ENCODE assay signal across 8 cellular contexts in genomic region chr12:51270067-51270846, GRCh38. TPM values are rescaled to one million over a fixed set of nuclear protein-coding genes. Genes with fewer than 3 reads are reported as not detected.
DNase-seq lines count a peak whose midpoint lies in the region; ATAC-seq, FAIRE-seq and TF ChIP-seq lines count a peak whose summit lies in the region.

SMAGP (minus strand) TSS chr12:51270415; CDS start chr12:51269278, 1,137 bp downstream.

- POLR2A ChIA-PET in AG04450 (lab: Yijun Ruan, JAX), result interaction anchor here (0.7 to 1.5 kb wide), 5 partner anchors 32 to 223 kb away, joined by 3 to 8 read pairs (median 4); partner anchors contain the start of genes CSRNP2, DAZAP2 and POU6F1
- POLR2A ChIA-PET in PC-9 (lab: Charles Lee; ENCODE audit: unreplicated experiment), result interaction anchor here (0.6 to 0.8 kb wide), 5 partner anchors 38 to 916 kb away, joined by 3 to 6 read pairs (median 4); no protein-coding TSS in a partner anchor

- H3K4me3 ChIP-seq in AG04450 (ENCODE audit: low read depth, low read length) (peak within 1 kb of the TSS; percentile 73), PC-9 (peak within 1 kb of the TSS; percentile 91), pancreas (peak within 1 kb of the TSS; percentile 36 to 88 (median 69))

- TF ChIP-seq CTCF in AG04450 (IDR thresholded peaks at IDR 0.05; ENCODE audit: low read depth, low read length) (0 out of 2 replicates have a peak, but pooled peaks have one; percentile 6), PC-9 (conservative IDR thresholded peaks at IDR 0.05) (no peak), pancreas (IDR thresholded peaks at IDR 0.05) (no peak)

- peaks cover 21% of the 10 kb centered on the region for H3K4me1 Mint-ChIP-seq in activated naive CD4-positive, alpha-beta T cell treated with anti-CD3 and anti-CD28 coated beads for 36 hours (ENCODE audit: low read depth)

- H3K4me1 ChIP-seq in PC-9 (replicated peaks; ENCODE audit: insufficient read depth) (peaks cover 36% of the 10 kb centered on the region), pancreas (peaks cover 0 to 5% (median 0%) of the 10 kb centered on the region in 3 donors)

- ATAC-seq in GM19023 (IDR thresholded peaks at IDR 0.05; ENCODE audit: unreplicated experiment) (peak; percentile 62), HG03280 (IDR thresholded peaks at IDR 0.05; ENCODE audit: unreplicated experiment) (peak; percentile 79), pancreas (peak; percentile 80 to 89 (median 87))

- no peaks in the 10 kb centered on the region for H4K20me1 ChIP-seq in PC-9 (ENCODE audit: insufficient read depth)

- intact Hi-C loops in PC-9 (cut with micrococcal nuclease; ENCODE audit: unreplicated experiment), result loop anchor here (5.0 kb wide), 1 partner anchor 57 kb away; no protein-coding TSS in a partner anchor
- intact Hi-C loops in activated naive CD4-positive, alpha-beta T cell treated with anti-CD3 and anti-CD28 coated beads for 36 hours (cut with micrococcal nuclease), result no loop called here
- intact Hi-C loops in pancreas (cut with DNase I), result loop anchor here in 1 of 3 donors (10.0 kb wide), 1 partner anchor 65 kb away; no protein-coding TSS in a partner anchor

- WGBS in pancreas, 2 donors, result 0 to 1% methylated on average over 61 to 79 of the region's 79 CpGs

- peak within 1 kb of the TSS; percentile 98 for H3K4me2 ChIP-seq in PC-9

- H3K36me3 ChIP-seq in PC-9 (ENCODE audit: low read depth) (peaks cover 12% of the 10 kb centered on the region), pancreas (no peaks in the 10 kb centered on the region)

- H3K9me3 ChIP-seq in AG04450 (ENCODE audit: control insufficient read depth, insufficient read depth, low read length) (no peaks in the 10 kb centered on the region), PC-9 (ENCODE audit: insufficient read depth, low read depth) (no peaks in the 10 kb centered on the region), pancreas (no peaks in the 10 kb centered on the region)

- H3K79me2 ChIP-seq in PC-9 (ENCODE audit: low read depth), result peaks cover 46% of the 10 kb centered on the region

- no peak within 1 kb of the TSS for H3K27ac Mint-ChIP-seq in activated naive CD4-positive, alpha-beta T cell treated with anti-CD3 and anti-CD28 coated beads for 36 hours

- H3K36me3 Mint-ChIP-seq in activated naive CD4-positive, alpha-beta T cell treated with anti-CD3 and anti-CD28 coated beads for 36 hours (ENCODE audit: low read depth), result no peaks in the 10 kb centered on the region

- no peak for FAIRE-seq in pancreas (lab: Jason Lieb, UNC)

- DNase-seq in AG04450 (ENCODE audit: low read depth, low spot score) (no peak), PC-9 (peak; percentile 73 to 92), glomerular visceral epithelial cell (ENCODE audit: extremely low spot score) (peak; percentile 59), pancreas (peak; percentile 78 to 92 (median 83)), medulla oblongata (ENCODE audit: extremely low spot score) (no peak)
- peak; percentile 51 for DNase-seq in activated naive CD4-positive, alpha-beta T cell treated with anti-CD3 and anti-CD28 coated beads for 36 hours

- peaks cover 8% of the 10 kb centered on the region for H3K27me3 Mint-ChIP-seq in activated naive CD4-positive, alpha-beta T cell treated with anti-CD3 and anti-CD28 coated beads for 36 hours (ENCODE audit: low read depth)

- H2AFZ ChIP-seq in PC-9, result peak within 1 kb of the TSS; percentile 85

- H3K27ac ChIP-seq in AG04450 (ENCODE audit: low read depth, low read length) (peak within 1 kb of the TSS; percentile 75), PC-9 (peak within 1 kb of the TSS; percentile 95), pancreas (peak within 1 kb of the TSS; percentile 46 to 84 (median 74))

- H3K4me3 Mint-ChIP-seq in activated naive CD4-positive, alpha-beta T cell treated with anti-CD3 and anti-CD28 coated beads for 36 hours, result peak within 1 kb of the TSS; percentile 83

- peaks cover 31% of the 10 kb centered on the region for H3F3A ChIP-seq in PC-9 (ENCODE audit: insufficient read depth, low read depth)

- BruUV-seq in PC-9 (replicated peaks; lab: Mats Ljungman, UMichigan), result TSS peak; percentile 85

- H3K9me3 Mint-ChIP-seq in activated naive CD4-positive, alpha-beta T cell treated with anti-CD3 and anti-CD28 coated beads for 36 hours, result no peaks in the 10 kb centered on the region

- H3K27me3 ChIP-seq in AG04450 (ENCODE audit: control insufficient read depth, insufficient read depth, low read length), result no peaks in the 10 kb centered on the region
- H3K27me3 ChIP-seq in PC-9 (ENCODE audit: insufficient read depth, low read depth), result no peaks in the 10 kb centered on the region
- H3K27me3 ChIP-seq in pancreas, result no peaks in the 10 kb centered on the region

- CTCF ChIA-PET in AG04450 (lab: Charles Lee), result interaction anchor here (0.5 to 2.1 kb wide), 3 partner anchors 70 to 445 kb away, joined by 3 to 11 read pairs (median 8); no protein-coding TSS in a partner anchor
- CTCF ChIA-PET in PC-9 (lab: Charles Lee), result interaction anchor here (0.6 to 2.4 kb wide), 3 partner anchors 26 to 71 kb away, joined by 3 to 10 read pairs (median 6); no protein-coding TSS in a partner anchor
- CTCF ChIA-PET in activated naive CD4-positive, alpha-beta T cell treated with anti-CD3 and anti-CD28 coated beads for 36 hours (lab: Charles Lee), result interaction anchor here (0.8 to 5.5 kb wide), 13 partner anchors 8 to 80 kb away, joined by 3 to 86 read pairs (median 4); partner anchors contain the start of gene BIN2

- H3K9me2 ChIP-seq in PC-9 (ENCODE audit: insufficient read depth), result no peaks in the 10 kb centered on the region

RNA-seq across cellular contexts. Expression of gene SMAGP, which starts in this region (rescaled TPM):
- polyA plus RNA-seq in AG04450 (2011; rRNA removed), result 31.4 and 38.2 TPM in 2 replicates
- 20.4 and 28.5 TPM in 2 replicates for polyA minus RNA-seq in AG04450 (2011; rRNA and poly(A)+ RNA removed)
- total RNA-seq in PC-9 (2021), result 36.3 and 42.9 TPM in 2 replicates
- 1 to 10 TPM in 1 of 2 experiments, under 1 TPM in 1; 0.54 to 1.2 TPM for total RNA-seq in activated naive CD4-positive, alpha-beta T cell treated with anti-CD3 and anti-CD28 coated beads for 36 hours
- 1 to 10 TPM; 3.4 to 9.7 (median 7.2) TPM for total RNA-seq in pancreas
- 1 to 10 TPM; 4.9 to 6.4 TPM for polyA plus RNA-seq in pancreas

Comparison
In these comparisons a context has a peak if more than half of its experiments do, and no peak if none do; other contexts are left out.
1. DNase-seq: peak in PC-9 (2 of 2), activated naive CD4-positive, alpha-beta T cell treated with anti-CD3 and anti-CD28 coated beads for 36 hours (single experiment), glomerular visceral epithelial cell (single experiment) and pancreas (6 of 6); none in AG04450 (single experiment) and medulla oblongata (single experiment).
2. Peak in every context shown above with its lines, with median percentiles within 50 percentile points of each other: H3K27ac ChIP-seq, H3K4me3 ChIP-seq and ATAC-seq.